10 cellular contexts compared by ENCODE assay signal in the genomic region with DNA sequence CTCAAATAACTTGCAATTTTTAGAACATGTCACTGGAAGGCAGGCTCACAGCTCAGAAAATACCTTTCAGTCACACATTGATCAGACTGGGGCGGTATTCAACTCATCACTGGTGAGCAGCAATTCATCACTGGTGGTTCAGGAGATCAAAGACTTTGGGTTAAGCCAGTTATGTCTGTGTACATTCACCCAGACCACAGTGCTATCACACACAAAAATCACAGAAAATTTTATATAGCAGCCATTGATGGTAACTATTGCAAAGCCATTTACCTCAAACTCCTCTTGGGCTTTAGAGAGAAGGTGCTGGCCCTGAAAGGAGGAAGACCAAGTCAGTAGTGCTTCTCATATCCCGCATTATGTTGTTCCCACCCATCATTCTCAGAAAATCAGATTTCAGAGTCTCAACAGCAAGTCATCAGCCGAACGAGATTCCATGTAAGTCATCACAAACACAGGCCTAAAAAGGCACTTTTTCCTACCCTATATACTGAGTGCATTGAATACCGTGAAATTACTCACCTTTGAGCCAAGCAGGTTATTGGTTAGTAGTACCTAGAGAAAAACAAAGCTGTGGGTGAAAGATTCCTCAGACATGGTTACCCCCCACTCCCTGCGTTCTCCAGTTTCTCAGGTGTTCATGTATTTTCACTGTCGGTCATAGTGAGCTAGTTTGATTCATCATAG. TPM values are rescaled to one million over a fixed set of nuclear protein-coding genes. Genes with fewer than 3 reads are reported as not detected.
DNase-seq lines count a peak whose midpoint lies in the region; ATAC-seq, FAIRE-seq and TF ChIP-seq lines count a peak whose summit lies in the region.
"Had no signal": no experiment of that assay in that cellular context is flagged by ENCODE, and none has a peak within 500 bp of the region (broad histone marks: within the 10 kb centered on the region; RNA-seq: fewer than 3 reads in every experiment).

No MANE protein-coding gene starts in this region.

- H3K36me3 Mint-ChIP-seq in astrocyte (ENCODE audit: low read depth, unreplicated experiment) (peaks cover 30% of the 10 kb centered on the region), memory B cell (peaks cover 23% of the 10 kb centered on the region)

- H3K4me3 ChIP-seq in BE2C (ENCODE audit: low read depth, low read length) (peak overlapping the region; percentile 98), HUES48 (ENCODE audit: low read depth, low read length) (peak overlapping the region; percentile 90), astrocyte (ENCODE audit: insufficient read depth, low read depth, low read length) (peak overlapping the region; percentile 92)

- peak overlapping the region; percentile 99 for H3K9ac ChIP-seq in HUES48 (ENCODE audit: low read depth, low read length)
- H3K9ac ChIP-seq in astrocyte (ENCODE audit: low read length): peak overlapping the region; percentile 91

- no peak for ATAC-seq in memory B cell (ENCODE audit: low read depth)
- no peak for ATAC-seq in HG03442 (IDR thresholded peaks at IDR 0.05; ENCODE audit: unreplicated experiment)

- TF ChIP-seq CTCF in BE2C (IDR thresholded peaks at IDR 0.05; ENCODE audit: low read depth, low read length) (no peak), astrocyte (IDR thresholded peaks at IDR 0.05; ENCODE audit: insufficient read depth, low read depth, low read length) (no peak)

- H3K27ac Mint-ChIP-seq in astrocyte (ENCODE audit: unreplicated experiment) (peak overlapping the region; percentile 74), memory B cell (peak overlapping the region; percentile 97)

- peak overlapping the region; percentile 99 for H3K27ac ChIP-seq in HUES48 (ENCODE audit: low read depth, low read length)
- H3K27ac ChIP-seq in astrocyte (ENCODE audit: low read depth, low read length): no peak overlapping the region

- H3K79me2 ChIP-seq in astrocyte (ENCODE audit: insufficient read depth, low read length): peaks cover 50% of the 10 kb centered on the region

- H2AFZ ChIP-seq in astrocyte (ENCODE audit: low read depth, low read length): no peak overlapping the region

- H3K9me3 ChIP-seq in BE2C (no peaks in the 10 kb centered on the region), HUES48 (ENCODE audit: control insufficient read depth, insufficient read depth, low read length) (no peaks in the 10 kb centered on the region), astrocyte (ENCODE audit: insufficient read depth, low read depth, low read length) (no peaks in the 10 kb centered on the region)

- H3K9me3 Mint-ChIP-seq in astrocyte (ENCODE audit: unreplicated experiment) (no peaks in the 10 kb centered on the region), memory B cell (no peaks in the 10 kb centered on the region)

- H3K27me3 Mint-ChIP-seq in astrocyte (ENCODE audit: low read depth, unreplicated experiment) (no peaks in the 10 kb centered on the region), memory B cell (no peaks in the 10 kb centered on the region)

- peak overlapping the region; percentile 99 for H3K4me2 ChIP-seq in astrocyte (ENCODE audit: low read length)

- H3K4me3 Mint-ChIP-seq in astrocyte (ENCODE audit: unreplicated experiment): peak overlapping the region; percentile 98
- peak overlapping the region; percentile 99 for H3K4me3 Mint-ChIP-seq in memory B cell

- H3K4me1 ChIP-seq in BE2C (no peaks in the 10 kb centered on the region), HUES48 (ENCODE audit: control insufficient read depth, insufficient read depth, low read length) (peaks cover 15% of the 10 kb centered on the region; the same call in 1 of the 2 replicates), astrocyte (ENCODE audit: insufficient read depth, low read length) (peaks cover 22% of the 10 kb centered on the region)

- peaks cover 32% of the 10 kb centered on the region for H3K4me1 Mint-ChIP-seq in astrocyte (ENCODE audit: low read depth, unreplicated experiment)
- peaks cover 45% of the 10 kb centered on the region for H3K4me1 Mint-ChIP-seq in memory B cell

- H3K36me3 ChIP-seq in BE2C (peaks cover 40% of the 10 kb centered on the region), HUES48 (ENCODE audit: control insufficient read depth, insufficient read depth, low read length) (peaks cover 40% of the 10 kb centered on the region), astrocyte (ENCODE audit: insufficient read depth, low read length) (peaks cover 35% of the 10 kb centered on the region)

- no peaks in the 10 kb centered on the region for H3K27me3 ChIP-seq in BE2C
- no peaks in the 10 kb centered on the region for H3K27me3 ChIP-seq in HUES48 (ENCODE audit: control insufficient read depth, insufficient read depth, low read length)
- no peaks in the 10 kb centered on the region for H3K27me3 ChIP-seq in astrocyte (ENCODE audit: insufficient read depth, low read length)

- no peak for FAIRE-seq in astrocyte (lab: Jason Lieb, UNC)

- H4K20me1 ChIP-seq in astrocyte (ENCODE audit: insufficient read depth, low read length): peaks cover 46% of the 10 kb centered on the region

- DNase-seq in BE2C (no peak), astrocyte (ENCODE audit: low read depth) (no peak), memory B cell (ENCODE audit: low spot score in 2 of 2) (no peak), anterior cingulate cortex (lab: John Stamatoyannopoulos, UW) (no peak), NCI-H2227 (lab: John Stamatoyannopoulos, UW; ENCODE audit: unreplicated experiment) (no peak), NCI-H69 (lab: John Stamatoyannopoulos, UW) (no peak)
- DNase-seq: aorta, NCI-H1105 treated with DMSO at 0.1 percent for 48 hours had no signal

RNA-seq across cellular contexts. Expression of a gene that starts 14.0 kb away (rescaled TPM):
- polyA plus RNA-seq in BE2C (2012; ENCODE audit: insufficient read depth, insufficient read length, low read depth): 189 TPM
- 46.8 and 53.5 TPM in 2 replicates for total RNA-seq in astrocyte

RNA-seq across cellular contexts. Expression of a gene that starts 20.8 kb away (rescaled TPM):
- polyA plus RNA-seq in BE2C (2012; ENCODE audit: insufficient read depth, insufficient read length, low read depth): not detected
- not detected in 2 replicates for total RNA-seq in astrocyte
- total RNA-seq: aorta had no signal

RNA-seq across cellular contexts. Expression of a gene that starts 21.6 kb away (rescaled TPM):
- polyA plus RNA-seq in BE2C (2012; ENCODE audit: insufficient read depth, insufficient read length, low read depth): 13.3 TPM
- 44.2 and 45.7 TPM in 2 replicates for total RNA-seq in astrocyte

RNA-seq across cellular contexts. Expression of a gene that starts 27.3 kb away (rescaled TPM):
- 878 TPM for polyA plus RNA-seq in BE2C (2012; ENCODE audit: insufficient read depth, insufficient read length, low read depth)
- total RNA-seq in astrocyte: 588 and 592 TPM in 2 replicates

RNA-seq across cellular contexts. Expression of a gene that starts 48.2 kb away (rescaled TPM):
- 57.7 TPM for polyA plus RNA-seq in BE2C (2012; ENCODE audit: insufficient read depth, insufficient read length, low read depth)
- total RNA-seq in astrocyte: 51.4 and 55.9 TPM in 2 replicates
